8 cellular contexts compared by ENCODE assay signal in the genomic region with DNA sequence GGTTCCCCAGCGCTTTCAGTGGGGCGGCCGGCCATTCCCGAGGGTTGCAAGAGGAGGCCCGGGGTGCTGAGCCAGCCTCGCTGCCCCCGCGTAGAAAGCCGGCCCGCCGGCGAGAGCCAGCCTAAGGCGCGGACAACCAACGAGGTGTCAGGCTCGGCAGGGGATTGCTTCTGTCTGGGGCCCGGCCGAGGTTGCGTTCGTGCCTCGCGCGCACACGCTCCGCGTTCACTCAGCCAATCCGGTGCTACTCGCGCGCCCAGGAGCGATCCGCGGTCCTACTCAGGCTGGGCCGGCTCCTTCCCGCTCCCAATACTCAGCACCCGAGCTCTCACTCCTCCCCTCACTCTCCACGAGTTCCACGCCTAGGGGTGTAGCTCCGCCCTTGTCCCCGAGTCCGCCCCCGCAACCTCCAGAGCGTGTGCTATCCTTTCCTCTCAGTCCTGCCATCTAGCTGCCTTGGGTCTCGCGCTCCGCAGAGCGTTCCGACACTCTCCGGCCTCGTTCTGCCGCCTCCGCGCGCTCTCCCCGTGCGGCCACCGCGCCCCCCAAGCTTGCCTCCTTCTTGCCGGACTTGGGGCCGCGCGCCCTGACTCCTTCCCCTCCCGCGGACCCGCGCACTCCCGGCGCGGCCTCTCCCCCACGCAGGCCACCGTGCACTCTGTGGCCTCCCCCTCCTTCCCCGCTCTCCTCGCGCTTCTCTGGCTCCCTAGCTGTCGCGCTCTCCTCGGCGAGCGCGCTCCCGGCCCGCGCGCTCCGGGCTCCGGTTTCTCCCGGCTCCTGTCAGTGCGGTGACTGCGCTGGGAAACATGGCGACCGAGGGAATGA. TPM values are rescaled to one million over a fixed set of nuclear protein-coding genes. Genes with fewer than 3 reads are reported as not detected.
DNase-seq lines count a peak whose midpoint lies in the region; ATAC-seq, FAIRE-seq and TF ChIP-seq lines count a peak whose summit lies in the region.

GPHN (plus strand) TSS at position 426 of the 825 bp plus-strand sequence.

- H3K27me3 ChIP-seq in NT2/D1 (ENCODE audit: insufficient read depth, insufficient read length): peaks cover 26% of the 10 kb centered on the region
- peaks cover 0 to 2% of the 10 kb centered on the region in 2 experiments for H3K27me3 ChIP-seq in endothelial cell of umbilical vein (ENCODE audit: control insufficient read depth in 2 of 2, insufficient read depth in 2 of 2, low read length in 2 of 2)

- POLR2A ChIA-PET in endothelial cell of umbilical vein (lab: Charles Lee): interaction anchor here (0.6 kb wide), 1 partner anchor 844 kb away, joined by 4 read pairs; no protein-coding TSS in a partner anchor

- peaks cover 3% of the 10 kb centered on the region for H3K79me2 ChIP-seq in endothelial cell of umbilical vein (ENCODE audit: control insufficient read depth, insufficient read depth, low read length)

- no peaks in the 10 kb centered on the region for H3K36me3 ChIP-seq in NT2/D1 (ENCODE audit: insufficient read depth, insufficient read length, low read length)
- no peaks in the 10 kb centered on the region for H3K36me3 ChIP-seq in endothelial cell of umbilical vein (ENCODE audit: control insufficient read depth in 2 of 2, extremely low read depth in 1 of 2, insufficient read depth in 2 of 2, low read length in 2 of 2)

- TF ChIP-seq CTCF in endothelial cell of umbilical vein (IDR thresholded peaks at IDR 0.05; ENCODE audit: extremely low read depth in 1 of 2, insufficient read depth in 1 of 2, low read depth in 1 of 2, low read length in 2 of 2): peak in 1 of 2 donors; percentile 5

- H4K20me1 ChIP-seq in endothelial cell of umbilical vein (replicated peaks; ENCODE audit: control insufficient read depth, extremely low read depth, insufficient read depth, low read length): peaks cover 3% of the 10 kb centered on the region

- peak; percentile 89 for FAIRE-seq in endothelial cell of umbilical vein (lab: Jason Lieb, UNC)

- peak; percentile 99 for DNase-seq in COLO668 (lab: John Stamatoyannopoulos, UW; ENCODE audit: unreplicated experiment)
- peak; percentile 85 for DNase-seq in HS-5 (ENCODE audit: low read depth)
- peak; percentile 87 for DNase-seq in NT2/D1 (ENCODE audit: low read depth, low spot score)
- peak; percentile 70 for DNase-seq in activated T-cell treated with anti-CD3 and anti-CD28 coated beads for 1 hour (ENCODE audit: low read depth)
- peak; percentile 99 for DNase-seq in endothelial cell of umbilical vein (ENCODE audit: low read depth, low spot score)
- peak; percentile 95 for DNase-seq in middle frontal gyrus (ENCODE audit: extremely low spot score, low spot score)
- DNase-seq in stimulated activated CD8-positive, alpha-beta memory T cell treated with anti-CD3 and anti-CD28 coated beads, Interleukin-2, amount 100 ng/mL, for 48 hours (ENCODE audit: low read depth in 2 of 2): peak; percentile 85

- intact Hi-C loops in endothelial cell of umbilical vein (cut with micrococcal nuclease): loop anchor here (1.0 to 5.0 kb wide), 3 partner anchors 144 to 849 kb away; partner anchors contain the start of genes ATP6V1D and PALS1

- peak; percentile 78 for ATAC-seq in GM19468 (IDR thresholded peaks at IDR 0.05; ENCODE audit: extremely low read depth, unreplicated experiment)

- H3K9ac ChIP-seq in NT2/D1 (ENCODE audit: insufficient read length, low read depth): peak within 1 kb of the TSS; percentile 91
- peak within 1 kb of the TSS; percentile 73 for H3K9ac ChIP-seq in endothelial cell of umbilical vein (replicated peaks; ENCODE audit: extremely low read depth, insufficient read depth, low read length)

- no peaks in the 10 kb centered on the region for H3K9me3 ChIP-seq in NT2/D1 (ENCODE audit: insufficient read depth, low read length)
- H3K9me3 ChIP-seq in endothelial cell of umbilical vein (replicated peaks; ENCODE audit: control insufficient read depth, insufficient read depth, low read length): no peaks in the 10 kb centered on the region

- H3K9me1 ChIP-seq in endothelial cell of umbilical vein (replicated peaks; ENCODE audit: control insufficient read depth, extremely low read depth, insufficient read depth, low read length): no peaks in the 10 kb centered on the region

- dilution Hi-C loops in endothelial cell of umbilical vein (cut with MboI; ENCODE audit: extremely low pct_ligation_motif_present, low sequenced_read_pairs): no loop called here

- H3K4me1 ChIP-seq in NT2/D1 (ENCODE audit: insufficient read depth, insufficient read length) (no peaks in the 10 kb centered on the region), endothelial cell of umbilical vein (ENCODE audit: control insufficient read depth, extremely low read depth, insufficient read depth, low read length) (peaks cover 14% of the 10 kb centered on the region)

- H3K4me3 ChIP-seq in NT2/D1 (ENCODE audit: insufficient read length, low read depth) (peak within 1 kb of the TSS; percentile 76), endothelial cell of umbilical vein (replicated peaks in 1 of 3; ENCODE audit: insufficient read depth in 1 of 3, low read depth in 1 of 3, low read length in 3 of 3) (peak within 1 kb of the TSS; percentile 85 to 97 (median 93))

- peak; percentile 95 for TF ChIP-seq POLR2A in endothelial cell of umbilical vein (IDR thresholded peaks at IDR 0.05; ENCODE audit: low read depth, low read length)

- CTCF ChIA-PET in endothelial cell of umbilical vein (lab: Charles Lee): interaction anchor here (0.8 to 1.7 kb wide), 7 partner anchors 8 to 852 kb away, joined by 3 to 9 read pairs (median 4); partner anchors contain the start of genes ATP6V1D and EIF2S1

- H3K4me2 ChIP-seq in endothelial cell of umbilical vein (ENCODE audit: insufficient read depth, low read length): peak within 1 kb of the TSS; percentile 70

- H2AFZ ChIP-seq in endothelial cell of umbilical vein (ENCODE audit: low read depth, low read length): peak within 1 kb of the TSS; percentile 100

- BruUV-seq in endothelial cell of umbilical vein (replicated peaks; lab: Mats Ljungman, UMichigan): TSS peak; percentile 41

- peak within 1 kb of the TSS; percentile 27 for H3K27ac ChIP-seq in endothelial cell of umbilical vein (ENCODE audit: insufficient read depth, low read depth, low read length)

TF ChIP-seq in endothelial cell of umbilical vein, 7 proteins besides CTCF, POLR2A, EP300 and RAD21:
- TF ChIP-seq EZH2 (IDR thresholded peaks at IDR 0.05; ENCODE audit: borderline replicate concordance, low read depth, low read length, severe bottlenecking) (no peak), MYC (IDR thresholded peaks at IDR 0.05; ENCODE audit: low read depth, low read length) (peak; percentile 26), GATA2 (IDR thresholded peaks at IDR 0.05; ENCODE audit: insufficient read depth, insufficient read length, low read depth, low read length) (no peak), POLR2AphosphoS5 (IDR thresholded peaks at IDR 0.05; ENCODE audit: insufficient read depth, low read depth, low read length) (peak; percentile 88), FOS (IDR thresholded peaks at IDR 0.05; ENCODE audit: borderline replicate concordance, insufficient read depth, low read length) (no peak)
- TF ChIP-seq, protein P1, sequence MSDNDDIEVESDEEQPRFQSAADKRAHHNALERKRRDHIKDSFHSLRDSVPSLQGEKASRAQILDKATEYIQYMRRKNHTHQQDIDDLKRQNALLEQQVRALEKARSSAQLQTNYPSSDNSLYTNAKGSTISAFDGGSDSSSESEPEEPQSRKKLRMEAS (IDR thresholded peaks at IDR 0.05; ENCODE audit: insufficient read depth, insufficient read length): peak; percentile 43

RNA-seq across cellular contexts. Expression of gene GPHN, which starts in this region (rescaled TPM):
- 18.7 and 23.2 TPM in 2 replicates for total RNA-seq in endothelial cell of umbilical vein
- polyA plus RNA-seq in endothelial cell of umbilical vein: 4.8 and 5.1 TPM in 2 replicates
- 7.7 and 8.0 TPM in 2 replicates for polyA plus RNA-seq in endothelial cell of umbilical vein (2011; cell fraction: cytosol; rRNA removed)
- polyA plus RNA-seq in endothelial cell of umbilical vein (2011; cell fraction: nucleus; rRNA removed): 11.8 and 12.3 TPM in 2 replicates
- polyA plus RNA-seq in endothelial cell of umbilical vein (2012): 9.2 and 13.1 TPM in 2 replicates
- 29.7 and 39.0 TPM in 2 replicates for polyA minus RNA-seq in endothelial cell of umbilical vein
- 24.5 TPM for polyA minus RNA-seq in endothelial cell of umbilical vein (2011; cell fraction: cytosol; rRNA and poly(A)+ RNA removed)
- 64.2 and 76.1 TPM in 2 replicates for polyA minus RNA-seq in endothelial cell of umbilical vein (2011; cell fraction: nucleus; rRNA and poly(A)+ RNA removed)

Comparison
In these comparisons a context has a peak if more than half of its experiments do, and no peak if none do; other contexts are left out.
1. Peak in every context shown above with its lines: DNase-seq, ATAC-seq, H3K4me3 ChIP-seq and H3K27ac ChIP-seq.